Comparison of ENCODE assay signal across 1 cellular context in genomic region chr6:142784344-142784743, GRCh38.
TF ChIP-seq lines count a peak whose summit lies in the region.

No MANE protein-coding gene starts in this region.

TF ChIP-seq in GM12878, 131 proteins besides CTCF, POLR2A, EP300 and RAD21 (continued from another document and continues in another):
- TF ChIP-seq ZBTB4 (CRISPR knock-in tag; IDR thresholded peaks at IDR 0.05) (no peak), RUNX3 (IDR thresholded peaks at IDR 0.05; ENCODE audit: low read length) (peak; percentile 92), EGR1 (IDR thresholded peaks at IDR 0.05; ENCODE audit: borderline replicate concordance in 1 of 2, low read depth in 2 of 2, low read length in 2 of 2) (0 out of 3 replicates have a peak, but pooled peaks of 1 of the 2 experiments have one; percentile 26), NBN (IDR thresholded peaks at IDR 0.05) (peak; percentile 78), EED (IDR thresholded peaks at IDR 0.05; ENCODE audit: low read depth) (peak; percentile 86), ZNF217 (IDR thresholded peaks at IDR 0.05) (peak; percentile 27; the same call in 1 of the 2 replicates), ZBED1 (IDR thresholded peaks at IDR 0.05; ENCODE audit: borderline replicate concordance) (peak; percentile 92; the same call in 1 of the 2 replicates), DPF2 (IDR thresholded peaks at IDR 0.05) (peak; percentile 95), NR2F1 (conservative IDR thresholded peaks at IDR 0.05) (peak; percentile 45; the same call in 1 of the 2 replicates), NFYA (IDR thresholded peaks at IDR 0.05; ENCODE audit: borderline replicate concordance, low read depth, low read length) (no peak), NFXL1 (IDR thresholded peaks at IDR 0.05; ENCODE audit: borderline replicate concordance) (no peak), POU2F2 (IDR thresholded peaks at IDR 0.05; ENCODE audit: borderline replicate concordance, low read depth, low read length) (peak; percentile 49; the same call in 1 of the 3 replicates), PKNOX1 (IDR thresholded peaks at IDR 0.05) (0 out of 2 replicates have a peak, but pooled peaks have one; percentile 45), PAX5 (IDR thresholded peaks at IDR 0.05; ENCODE audit: borderline replicate concordance, low read depth, low read length) (peak; percentile 76; the same call in 1 of the 2 replicates), ZNF592 (IDR thresholded peaks at IDR 0.05) (no peak), RFX5 (IDR thresholded peaks at IDR 0.05; ENCODE audit: low read depth, low read length) (no peak), IKZF2 (IDR thresholded peaks at IDR 0.05) (peak; percentile 69 to 83; a peak in 2 of 4 replicates), ASH2L (IDR thresholded peaks at IDR 0.05; ENCODE audit: borderline replicate concordance, low read depth) (no peak), TBL1XR1 (IDR thresholded peaks at IDR 0.05; ENCODE audit: low read depth, low read length) (peak; percentile 73; the same call in 1 of the 2 replicates), NRF1 (conservative IDR thresholded peaks at IDR 0.05; ENCODE audit: low read depth, low read length) (no peak), HDAC6 (IDR thresholded peaks at IDR 0.05; ENCODE audit: unreplicated experiment) (no peak), ATF2 (IDR thresholded peaks at IDR 0.05; ENCODE audit: low read length) (peak; percentile 95), BHLHE40 (IDR thresholded peaks at IDR 0.05; ENCODE audit: borderline replicate concordance in 1 of 2, low read depth in 2 of 2, low read length in 1 of 2) (peak in 1 of 2 experiments; percentile 69; a peak in 2 of 4 replicates), BMI1 (IDR thresholded peaks at IDR 0.05; ENCODE audit: borderline replicate concordance) (peak; percentile 51; the same call in 1 of the 2 replicates), PRDM15 (CRISPR knock-in tag; IDR thresholded peaks at IDR 0.05) (no peak), CBX5 (IDR thresholded peaks at IDR 0.05; ENCODE audit: low read depth) (0 out of 2 replicates have a peak, but pooled peaks have one; percentile 81), SUPT20H (IDR thresholded peaks at IDR 0.05; ENCODE audit: borderline replicate concordance, control insufficient read depth, low read depth, low read length) (no peak), E2F8 (IDR thresholded peaks at IDR 0.05; ENCODE audit: low read depth, partially characterized antibody) (peak; percentile 35), SREBF2 (IDR thresholded peaks at IDR 0.05; ENCODE audit: low read length) (no peak), RBBP5 (conservative IDR thresholded peaks at IDR 0.05) (no peak), ZNF384 (IDR thresholded peaks at IDR 0.05; ENCODE audit: borderline replicate concordance, low read depth, low read length) (no peak), CBFB (IDR thresholded peaks at IDR 0.05; ENCODE audit: low read depth) (peak; percentile 63; the same call in 1 of the 2 replicates), IRF3 (IDR thresholded peaks at IDR 0.05) (no peak), ZNF687 (IDR thresholded peaks at IDR 0.05) (peak; percentile 78), TARDBP (IDR thresholded peaks at IDR 0.05; ENCODE audit: borderline replicate concordance) (0 out of 2 replicates have a peak, but pooled peaks have one; percentile 52)
